Comparison of ENCODE assay signal across 7 cellular contexts in the genomic region with DNA sequence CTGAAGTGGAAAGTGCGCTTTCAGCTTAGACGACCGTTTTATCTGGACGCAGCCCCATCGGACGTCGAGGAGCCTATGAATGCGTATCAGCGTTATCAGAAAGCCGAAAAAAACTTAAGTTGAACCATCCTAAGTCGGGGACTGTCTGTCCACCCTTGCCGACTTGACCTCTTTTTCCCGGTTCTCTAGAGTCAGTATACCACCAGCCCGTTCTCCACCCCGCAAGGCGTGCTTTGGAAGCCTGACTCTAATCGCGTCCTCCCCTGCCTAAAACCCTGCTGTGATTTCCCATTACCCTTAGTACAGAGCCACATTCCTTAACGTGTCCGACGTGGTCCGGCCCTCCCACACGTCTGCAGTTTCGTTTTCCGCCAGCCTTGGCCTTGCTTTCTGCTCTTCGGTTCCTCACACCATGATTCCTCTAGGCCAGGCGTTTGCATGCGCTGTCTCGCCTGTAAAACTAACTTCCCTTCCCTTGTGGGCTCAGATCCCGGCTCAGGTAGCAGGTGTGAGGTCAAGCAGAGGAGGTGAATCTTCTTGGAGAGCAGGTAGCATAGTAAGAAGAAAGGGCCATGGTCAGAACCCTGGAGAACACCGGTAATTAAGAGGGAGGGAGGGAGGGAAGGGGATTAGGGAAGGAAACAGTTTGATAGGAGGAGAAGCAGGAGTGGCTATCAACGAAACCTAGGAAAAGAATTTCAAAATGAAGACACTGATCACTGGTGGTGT. TPM values are rescaled to one million over a fixed set of nuclear protein-coding genes. Genes with fewer than 3 reads are reported as not detected.
DNase-seq lines count a peak whose midpoint lies in the region; ATAC-seq, FAIRE-seq and TF ChIP-seq lines count a peak whose summit lies in the region.
"Had no signal": no experiment of that assay in that cellular context is flagged by ENCODE, and none has a peak within 500 bp of the region (broad histone marks: within the 10 kb centered on the region; RNA-seq: fewer than 3 reads in every experiment).

No MANE protein-coding gene starts in this region.

- intact Hi-C loops in CD14-positive monocyte (cut with micrococcal nuclease): no loop called here

- DNase-seq in CD14-positive monocyte (ENCODE audit: low spot score): no peak
- DNase-seq in bronchial epithelial cell (ENCODE audit: low read depth): no peak
- no peak for DNase-seq in NCI-H1092 treated with DMSO at 0.1 percent for 48 hours (lab: John Stamatoyannopoulos, UW)

- no peak overlapping the region for H3K27ac ChIP-seq in HUES6 (ENCODE audit: low read depth, low read length)

- peaks cover 0 to 3% (median 0%) of the 10 kb centered on the region in 7 donors for H3K9me3 Mint-ChIP-seq in CD14-positive monocyte

- peak; percentile 36 for FAIRE-seq in bronchial epithelial cell (lab: Jason Lieb, UNC)
- FAIRE-seq: TTC549 had no signal

- peak overlapping the region; percentile 92 to 99 (median 95) for H3K27ac Mint-ChIP-seq in CD14-positive monocyte

- peaks cover 30% of the 10 kb centered on the region for H3K4me1 Mint-ChIP-seq in CD14-positive monocyte

- peaks cover 5% of the 10 kb centered on the region; the same call in 1 of the 2 replicates for H3K27me3 ChIP-seq in HUES6 (ENCODE audit: control insufficient read depth, insufficient read depth, low read length)
- no peaks in the 10 kb centered on the region for H3K27me3 ChIP-seq in bronchial epithelial cell (ENCODE audit: control insufficient read depth, insufficient read depth, low read length)
- no peaks in the 10 kb centered on the region for H3K27me3 ChIP-seq in neuron (ENCODE audit: insufficient read depth, low read length)

- H3K4me3 ChIP-seq in HUES6 (ENCODE audit: low read depth, low read length) (peak overlapping the region; percentile 93), bronchial epithelial cell (ENCODE audit: low read depth, low read length) (peak overlapping the region; percentile 93), neuron (ENCODE audit: low read length) (peak overlapping the region; percentile 89)

- no peak for ATAC-seq in HG02642 (IDR thresholded peaks at IDR 0.05; ENCODE audit: poor library complexity, unreplicated experiment)

- H3K9me3 ChIP-seq in HUES6 (ENCODE audit: control insufficient read depth, insufficient read depth, low read depth, low read length) (no peaks in the 10 kb centered on the region), neuron (ENCODE audit: low read length) (no peaks in the 10 kb centered on the region)

- H3K36me3 ChIP-seq in HUES6 (ENCODE audit: control insufficient read depth, insufficient read depth, low read length) (peaks cover 37% of the 10 kb centered on the region), bronchial epithelial cell (ENCODE audit: control insufficient read depth, insufficient read depth, low read length) (peaks cover 30% of the 10 kb centered on the region), neuron (ENCODE audit: insufficient read depth, low read length) (peaks cover 43% of the 10 kb centered on the region)

- H3K4me1 ChIP-seq in HUES6 (ENCODE audit: control insufficient read depth, insufficient read depth, low read length): peaks cover 4% of the 10 kb centered on the region
- H3K4me1 ChIP-seq in neuron (ENCODE audit: insufficient read depth, low read length): peaks cover 21% of the 10 kb centered on the region

- peaks cover 34 to 37% of the 10 kb centered on the region in 2 donors for H3K36me3 Mint-ChIP-seq in CD14-positive monocyte

- peak overlapping the region; percentile 81 for H3K9ac ChIP-seq in HUES6 (ENCODE audit: low read length)

- TF ChIP-seq CTCF in CD14-positive monocyte (IDR thresholded peaks at IDR 0.05) (no peak), bronchial epithelial cell (IDR thresholded peaks at IDR 0.05; ENCODE audit: insufficient read depth, low read length, severe bottlenecking) (no peak)

- H2AFZ ChIP-seq in neuron (ENCODE audit: low read depth, low read length): peak overlapping the region; percentile 69

- H3K27me3 Mint-ChIP-seq in CD14-positive monocyte (ENCODE audit: low read depth in 3 of 3): peaks cover 4 to 8% (median 6%) of the 10 kb centered on the region in 3 donors

- peak overlapping the region; percentile 92 to 100 for H3K4me3 Mint-ChIP-seq in CD14-positive monocyte

RNA-seq across cellular contexts. Expression of gene ADPRS, which starts 0.9 kb away (rescaled TPM):
- 10 to 100 TPM; 21.9 to 30.6 TPM for polyA plus RNA-seq in CD14-positive monocyte
- total RNA-seq in bronchial epithelial cell: 42.4 and 50.0 TPM in 2 replicates

RNA-seq across cellular contexts. Expression of gene TEKT2, which starts 5.7 kb away (rescaled TPM):
- polyA plus RNA-seq in CD14-positive monocyte: not detected
- total RNA-seq in bronchial epithelial cell: under 0.01 and 0.26 TPM in 2 replicates

RNA-seq across cellular contexts. Expression of gene COL8A2, which starts 35.5 kb away (rescaled TPM):
- 1 to 10 TPM in 1 of 2 donors, under 1 TPM in 1; 0.90 to 1.6 TPM for polyA plus RNA-seq in CD14-positive monocyte
- total RNA-seq in bronchial epithelial cell: 1.6 and 3.3 TPM in 2 replicates

RNA-seq across cellular contexts. Expression of gene TRAPPC3, which starts 59.7 kb away (rescaled TPM):
- polyA plus RNA-seq in CD14-positive monocyte: 100 to 1,000 TPM; 125 to 136 TPM
- 86.8 and 105 TPM in 2 replicates for total RNA-seq in bronchial epithelial cell
